Comparison of ENCODE assay signal across 21 cellular contexts in genomic region chr13:98988782-98989181, GRCh38. TPM values are rescaled to one million over a fixed set of nuclear protein-coding genes. Genes with fewer than 3 reads are reported as not detected.
DNase-seq lines count a peak whose midpoint lies in the region; ATAC-seq, FAIRE-seq and TF ChIP-seq lines count a peak whose summit lies in the region.
"Had no signal": no experiment of that assay in that cellular context is flagged by ENCODE, and none has a peak within 500 bp of the region (broad histone marks: within the 10 kb centered on the region; RNA-seq: fewer than 3 reads in every experiment).

No MANE protein-coding gene starts in this region.

- TF ChIP-seq CTCF in keratinocyte (optimal IDR thresholded peaks at IDR 0.05 in 1 of 3, IDR thresholded peaks at IDR 0.05 in 1 of 3, conservative IDR thresholded peaks at IDR 0.05 in 1 of 3; ENCODE audit: extremely low read depth in 1 of 3, insufficient read depth in 2 of 3, low read length in 3 of 3) (no peak), thyroid gland (IDR thresholded peaks at IDR 0.05) (no peak)

- H3K4me3 ChIP-seq in keratinocyte (ENCODE audit: control insufficient read depth in 2 of 3, extremely low read depth in 1 of 3, insufficient read depth in 2 of 3, low read depth in 1 of 3, low read length in 3 of 3), result no peak overlapping the region
- H3K4me3 ChIP-seq in thyroid gland (replicated peaks in 1 of 3), result no peak overlapping the region

- H3K36me3 ChIP-seq in keratinocyte (ENCODE audit: control insufficient read depth in 2 of 2, extremely low read depth in 1 of 2, insufficient read depth in 2 of 2, low read length in 2 of 2) (no peaks in the 10 kb centered on the region), thyroid gland (no peaks in the 10 kb centered on the region)

- H3K9me3 Mint-ChIP-seq in activated T-helper 17 cell treated with anti-CD3 and anti-CD28 coated beads, Interleukin-2, amount 50 U/mL, for 72 hours, result no peaks in the 10 kb centered on the region
- H3K9me3 Mint-ChIP-seq: HFFc6 had no signal

- no peaks in the 10 kb centered on the region for H3K36me3 Mint-ChIP-seq in activated T-helper 17 cell treated with anti-CD3 and anti-CD28 coated beads, Interleukin-2, amount 50 U/mL, for 72 hours (ENCODE audit: low read depth)

- no peak overlapping the region for H2AFZ ChIP-seq in keratinocyte (ENCODE audit: control insufficient read depth, low read length)

- FAIRE-seq in H54 (lab: Jason Lieb, UNC), result peak; percentile 80
- peak; percentile 87 for FAIRE-seq in keratinocyte (lab: Jason Lieb, UNC)

- H3K27ac ChIP-seq in keratinocyte (ENCODE audit: control insufficient read depth, insufficient read depth, low read length) (peak overlapping the region; percentile 16), thyroid gland (peak overlapping the region; percentile 52 to 76 (median 73))

- H3K9ac ChIP-seq in keratinocyte (ENCODE audit: control insufficient read depth, extremely low read depth, insufficient read depth, low read length), result no peak overlapping the region

- intact Hi-C loops in thyroid gland (cut with DNase I), result no loop called here

- dilution Hi-C loops in keratinocyte (cut with MboI; ENCODE audit: extremely low pct_ligation_motif_present, low sequenced_read_pairs), result no loop called here

- ATAC-seq in activated T-helper 17 cell treated with anti-CD3 and anti-CD28 coated beads, Interleukin-2, amount 50 U/mL, for 72 hours (replicated peaks), result no peak

- H3K27me3 ChIP-seq in keratinocyte (ENCODE audit: control insufficient read depth, extremely low read depth, insufficient read depth, low read length) (no peaks in the 10 kb centered on the region), thyroid gland (no peaks in the 10 kb centered on the region)

- peak overlapping the region; percentile 45 for H3K4me2 ChIP-seq in keratinocyte (ENCODE audit: control insufficient read depth, extremely low read depth, insufficient read depth, low read depth, low read length)

- peak overlapping the region; percentile 4 for H3K4me3 Mint-ChIP-seq in activated T-helper 17 cell treated with anti-CD3 and anti-CD28 coated beads, Interleukin-2, amount 50 U/mL, for 72 hours
- H3K4me3 Mint-ChIP-seq: HFFc6 had no signal

- H3K4me1 Mint-ChIP-seq in activated T-helper 17 cell treated with anti-CD3 and anti-CD28 coated beads, Interleukin-2, amount 50 U/mL, for 72 hours, result peaks cover 32% of the 10 kb centered on the region

- H4K20me1 ChIP-seq in keratinocyte (ENCODE audit: control insufficient read depth, extremely low read depth, insufficient read depth, low read length), result no peaks in the 10 kb centered on the region

- TF ChIP-seq POLR2A in H54 (IDR thresholded peaks at IDR 0.05; ENCODE audit: low read depth, low read length) (no peak), thyroid gland (IDR thresholded peaks at IDR 0.05) (no peak)

- H3K4me1 ChIP-seq in keratinocyte (ENCODE audit: control insufficient read depth, extremely low read depth, insufficient read depth, low read length) (peaks cover 41% of the 10 kb centered on the region), thyroid gland (peaks cover 9 to 43% of the 10 kb centered on the region in 2 donors)

- H3K27ac Mint-ChIP-seq in activated T-helper 17 cell treated with anti-CD3 and anti-CD28 coated beads, Interleukin-2, amount 50 U/mL, for 72 hours, result no peak overlapping the region
- H3K27ac Mint-ChIP-seq: HFFc6 had no signal

- H3K27me3 Mint-ChIP-seq in activated T-helper 17 cell treated with anti-CD3 and anti-CD28 coated beads, Interleukin-2, amount 50 U/mL, for 72 hours, result no peaks in the 10 kb centered on the region

- DNase-seq in H54 (ENCODE audit: insufficient read length, low spot score) (no peak), keratinocyte (ENCODE audit: low read depth, low spot score) (no peak), thyroid gland (no peak), NCI-H345 treated with DMSO at 0.1 percent for 48 hours (lab: John Stamatoyannopoulos, UW; ENCODE audit: unreplicated experiment) (no peak), cerebellar nuclear complex (lab: John Stamatoyannopoulos, UW) (no peak), D341Med (ENCODE audit: low spot score) (no peak)
- DNase-seq: ACHN, C1 segment of cervical spinal cord, DMS 273 treated with DMSO at 0.1 percent for 48 hours, DND-41, H7, HFFc6, KBM-7, MV-4-11, NCI-H187, NCI-H2107, NCI-H524, NCI-H82, OCI-M1, SHP77 treated with DMSO at 0.1 percent for 48 hours had no signal

- 57 to 62% methylated on average over 6 of the region's 6 CpGs for WGBS in thyroid gland, 2 donors

- H3K9me1 ChIP-seq in keratinocyte (ENCODE audit: control insufficient read depth, extremely low read depth, insufficient read depth, low read length), result no peaks in the 10 kb centered on the region

- peaks cover 23% of the 10 kb centered on the region for H3K79me2 ChIP-seq in keratinocyte (ENCODE audit: control insufficient read depth, insufficient read depth, low read length)

- H3K9me3 ChIP-seq in keratinocyte (ENCODE audit: control insufficient read depth, low read depth, low read length), result no peaks in the 10 kb centered on the region
- no peaks in the 10 kb centered on the region for H3K9me3 ChIP-seq in thyroid gland

RNA-seq across cellular contexts. Expression of gene DOCK9, which starts 10.9 kb away (rescaled TPM):
- total RNA-seq in activated T-helper 17 cell treated with anti-CD3 and anti-CD28 coated beads, Interleukin-2, amount 50 U/mL, for 72 hours, result 10 to 100 TPM; 50.2 to 70.4 TPM
- polyA plus RNA-seq in keratinocyte, result 66.2 to 128 TPM (median 110 TPM) in 3 replicates
- polyA plus RNA-seq in keratinocyte (2011; ENCODE audit: low read depth), result 42.7 TPM
- 66.1 and 85.6 TPM in 2 replicates for polyA plus RNA-seq in keratinocyte (2011; cell fraction: cytosol; rRNA removed)
- polyA plus RNA-seq in keratinocyte (2011; cell fraction: nucleus; rRNA removed), result 150 and 155 TPM in 2 replicates
- 52.6 and 125 TPM in 2 replicates for polyA plus RNA-seq in keratinocyte (2012; ENCODE audit: low replicate concordance)
- 106 to 225 TPM (median 165 TPM) in 3 replicates for polyA minus RNA-seq in keratinocyte
- polyA minus RNA-seq in keratinocyte (2011; cell fraction: cytosol; rRNA and poly(A)+ RNA removed), result 85.4 TPM
- 209 and 348 TPM in 2 replicates for polyA minus RNA-seq in keratinocyte (2011; cell fraction: nucleus; rRNA and poly(A)+ RNA removed)
- total RNA-seq in thyroid gland, result 100 to 1,000 TPM; 126 to 240 (median 160) TPM
